ENCODE assay signal across 15 cellular contexts in the genomic region with DNA sequence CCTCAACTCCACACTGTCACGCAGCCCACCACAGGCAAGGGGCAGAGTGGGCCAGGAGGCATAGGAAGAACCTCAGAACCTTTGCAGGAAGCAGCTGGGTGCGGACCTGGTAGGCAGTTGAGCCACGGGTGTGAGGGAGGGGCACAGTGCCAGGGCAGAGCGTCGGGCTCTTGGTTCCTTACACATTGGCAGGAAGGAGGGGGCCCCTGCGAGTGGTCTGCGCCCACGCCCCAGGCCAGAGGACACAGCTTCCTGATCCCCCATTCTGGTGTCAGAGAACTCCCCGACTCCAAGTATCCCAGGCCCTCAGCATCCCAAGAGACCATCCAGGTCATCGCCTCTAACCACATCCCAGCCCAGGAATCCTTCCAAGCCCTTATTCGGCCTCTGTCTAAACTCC.
A peak's percentile ranks its signal among the peaks of the same experiment; 100 is the strongest.
DNase-seq lines count a peak whose midpoint lies in the region; ATAC-seq, FAIRE-seq and TF ChIP-seq lines count a peak whose summit lies in the region.
"Had no signal": no experiment of that assay in that cellular context is flagged by ENCODE, and none has a peak within 500 bp of the region (broad histone marks: within the 10 kb centered on the region; RNA-seq: fewer than 3 reads in every experiment).

No MANE protein-coding gene starts in this region.

- TF ChIP-seq POLR2A in A549 (IDR thresholded peaks at IDR 0.05; ENCODE audit: low read length) (no peak), body of pancreas (IDR thresholded peaks at IDR 0.05) (no peak), sigmoid colon (IDR thresholded peaks at IDR 0.05) (no peak)

- H3K36me3 ChIP-seq in body of pancreas (replicated peaks in 1 of 2; ENCODE audit: insufficient read depth in 1 of 2, low read depth in 2 of 2), result no peaks in the 10 kb centered on the region
- H3K36me3 ChIP-seq in hepatocyte (replicated peaks; ENCODE audit: insufficient read depth, low read depth), result no peaks in the 10 kb centered on the region
- H3K36me3 ChIP-seq in sigmoid colon, result peaks cover 0 to 8% (median 0%) of the 10 kb centered on the region in 4 donors

- H3K27ac Mint-ChIP-seq in nephron progenitor cell, result no peak overlapping the region

- H3K79me2 ChIP-seq in hepatocyte, result peaks cover 60% of the 10 kb centered on the region

- intact Hi-C loops in body of pancreas (cut with DNase I), result no loop called here
- intact Hi-C loops in sigmoid colon (cut with DNase I), result loop anchor here (2.0 kb wide), 1 partner anchor 39 kb away; no protein-coding TSS in a partner anchor

- H3K27me3 ChIP-seq in body of pancreas, result no peaks in the 10 kb centered on the region
- no peaks in the 10 kb centered on the region for H3K27me3 ChIP-seq in hepatocyte
- H3K27me3 ChIP-seq in sigmoid colon, result no peaks in the 10 kb centered on the region

- no peak for DNase-seq in A549 (ENCODE audit: low read depth in 1 of 2, low spot score in 1 of 2)
- no peak for DNase-seq in body of pancreas
- no peak for DNase-seq in hepatocyte (ENCODE audit: low spot score)
- DNase-seq in sigmoid colon, result no peak
- DNase-seq in GM10248 (ENCODE audit: extremely low spot score), result no peak
- DNase-seq in nephron progenitor cell, result no peak
- no peak for DNase-seq in putamen (ENCODE audit: low spot score)
- DNase-seq: AML-193; DND-41; stimulated activated CD4-positive, alpha-beta T cell treated with anti-CD3 and anti-CD28 coated beads, Interleukin-4, amount 100 ng/mL, for 24 hours; stimulated activated naive CD8-positive, alpha-beta T cell treated with anti-CD3 and anti-CD28 coated beads, Interleukin-15, amount 100 ng/mL, for 72 hours had no signal

- POLR2A ChIA-PET in A549 (lab: Yijun Ruan, JAX), result no interaction called here
- POLR2A ChIA-PET in GM10248 (lab: Yijun Ruan, JAX), result no interaction called here

- H3K4me2 ChIP-seq in A549 (0 out of 3 replicates have a peak overlapping the region, but pooled peaks have one; percentile 87), hepatocyte (peak overlapping the region; percentile 87)
- H3K4me2 ChIP-seq: KMS-11 had no signal

- H3K27ac ChIP-seq in A549, result peak overlapping the region in 1 of 2 experiments; percentile 43; a peak in 2 of 6 replicates
- peak overlapping the region; percentile 8 to 90 (median 68) for H3K27ac ChIP-seq in body of pancreas
- no peak overlapping the region for H3K27ac ChIP-seq in hepatocyte
- H3K27ac ChIP-seq in sigmoid colon, result peak overlapping the region; percentile 94 to 98 (median 98)
- H3K27ac ChIP-seq: KMS-11 had no signal

- H3K9me2 ChIP-seq in hepatocyte (replicated peaks; ENCODE audit: insufficient read depth), result no peaks in the 10 kb centered on the region

- H3K9me3 Mint-ChIP-seq in nephron progenitor cell, result no peaks in the 10 kb centered on the region
- H3K9me3 Mint-ChIP-seq: stimulated activated naive CD8-positive, alpha-beta T cell treated with anti-CD3 and anti-CD28 coated beads, Interleukin-15, amount 100 ng/mL, for 72 hours had no signal

- peaks cover 14% of the 10 kb centered on the region for H4K20me1 ChIP-seq in hepatocyte (ENCODE audit: insufficient read depth, poor library complexity, severe bottlenecking)

- TF ChIP-seq CTCF in A549 (IDR thresholded peaks at IDR 0.05) (no peak), body of pancreas (IDR thresholded peaks at IDR 0.05) (no peak), hepatocyte (IDR thresholded peaks at IDR 0.05; ENCODE audit: poor library complexity) (no peak), sigmoid colon (IDR thresholded peaks at IDR 0.05) (no peak), GM10248 (IDR thresholded peaks at IDR 0.05; ENCODE audit: control extremely low read depth, extremely low read depth, low read depth, missing control alignments) (no peak), nephron progenitor cell (IDR thresholded peaks at IDR 0.05) (no peak)

- FAIRE-seq in A549 (lab: Jason Lieb, UNC), result no peak
- FAIRE-seq: endothelial cell of umbilical vein, RCC 7860 had no signal

- no peak overlapping the region for H3K4me3 ChIP-seq in A549
- no peak overlapping the region for H3K4me3 ChIP-seq in body of pancreas
- no peak overlapping the region for H3K4me3 ChIP-seq in hepatocyte
- peak overlapping the region; percentile 56 to 85 (median 80) for H3K4me3 ChIP-seq in sigmoid colon

- no peaks in the 10 kb centered on the region for H3K9me3 ChIP-seq in A549
- no peaks in the 10 kb centered on the region for H3K9me3 ChIP-seq in body of pancreas
- no peaks in the 10 kb centered on the region for H3K9me3 ChIP-seq in hepatocyte (ENCODE audit: low read depth)
- no peaks in the 10 kb centered on the region for H3K9me3 ChIP-seq in sigmoid colon

- H3K4me1 ChIP-seq in A549 (peaks cover 46% of the 10 kb centered on the region), body of pancreas (peaks cover 92% of the 10 kb centered on the region), hepatocyte (ENCODE audit: insufficient read depth) (peaks cover 59% of the 10 kb centered on the region), sigmoid colon (peaks cover 0 to 90% (median 60%) of the 10 kb centered on the region in 4 donors)

- ATAC-seq in A549, result no peak
- ATAC-seq in body of pancreas, result no peak
- ATAC-seq in HG03095 (IDR thresholded peaks at IDR 0.05; ENCODE audit: unreplicated experiment), result no peak
- ATAC-seq: stimulated activated naive CD8-positive, alpha-beta T cell treated with anti-CD3 and anti-CD28 coated beads, Interleukin-15, amount 100 ng/mL, for 72 hours had no signal

- no peak for TF ChIP-seq RAD21 in A549 (conservative IDR thresholded peaks at IDR 0.05 in 1 of 2, IDR thresholded peaks at IDR 0.05 in 1 of 2)

- no peaks in the 10 kb centered on the region for H3K36me3 Mint-ChIP-seq in nephron progenitor cell (ENCODE audit: low read depth)

- TF ChIP-seq EP300 in A549 (IDR thresholded peaks at IDR 0.05) (no peak), sigmoid colon (IDR thresholded peaks at IDR 0.05) (no peak)

- CTCF ChIA-PET in A549 (lab: Yijun Ruan, JAX), result interaction anchor here (1.0 to 1.6 kb wide), 2 partner anchors 46 to 94 kb away, joined by 3 read pairs; no protein-coding TSS in a partner anchor
- CTCF ChIA-PET in GM10248 (lab: Yijun Ruan, JAX), result no interaction called here

- H3K4me3 Mint-ChIP-seq in nephron progenitor cell, result no peak overlapping the region
- H3K4me3 Mint-ChIP-seq: stimulated activated naive CD8-positive, alpha-beta T cell treated with anti-CD3 and anti-CD28 coated beads, Interleukin-15, amount 100 ng/mL, for 72 hours had no signal

- H2AFZ ChIP-seq in hepatocyte, result no peak overlapping the region

- H3K4me1 Mint-ChIP-seq in nephron progenitor cell, result peaks cover 69% of the 10 kb centered on the region
- H3K4me1 Mint-ChIP-seq: stimulated activated naive CD8-positive, alpha-beta T cell treated with anti-CD3 and anti-CD28 coated beads, Interleukin-15, amount 100 ng/mL, for 72 hours had no signal

- H3K27me3 Mint-ChIP-seq in nephron progenitor cell (ENCODE audit: low read depth, poor library complexity), result peaks cover 9% of the 10 kb centered on the region

- WGBS in A549 (ENCODE audit: missing lambda C conversion rate), result 84% methylated on average over 9 of the region's 11 CpGs
- 34 to 71% methylated on average over 3 to 11 of the region's 11 CpGs for WGBS in body of pancreas, 2 donors
- 94% methylated on average over 11 of the region's 11 CpGs for whole genome bisulfite sequencing in hepatocyte (ENCODE audit: low lambda C conversion rate, missing lambda C conversion rate)
- 53 to 77% methylated on average over 11 of the region's 11 CpGs for whole genome bisulfite sequencing in sigmoid colon, 2 donors

TF ChIP-seq in A549, 52 proteins besides CTCF, POLR2A, EP300 and RAD21 (continues in another document):
- TF ChIP-seq EHF (CRISPR knock-in tag; IDR thresholded peaks at IDR 0.05) (no peak), HEYL (CRISPR knock-in tag; IDR thresholded peaks at IDR 0.05) (no peak), ZNF302 (CRISPR knock-in tag; IDR thresholded peaks at IDR 0.05) (no peak), NFE2L2 (conservative IDR thresholded peaks at IDR 0.05; ENCODE audit: low read length) (no peak), ELK1 (IDR thresholded peaks at IDR 0.05; ENCODE audit: low read depth, low read length) (no peak), CHD4 (IDR thresholded peaks at IDR 0.05; ENCODE audit: borderline replicate concordance) (no peak), ZSCAN20 (CRISPR knock-in tag; IDR thresholded peaks at IDR 0.05) (no peak), HOXB5 (CRISPR knock-in tag; IDR thresholded peaks at IDR 0.05) (no peak), POLR2AphosphoS2 (conservative IDR thresholded peaks at IDR 0.05; ENCODE audit: low read length) (no peak), PHF8 (IDR thresholded peaks at IDR 0.05; ENCODE audit: borderline replicate concordance, low read depth) (no peak), ZC3H11A (IDR thresholded peaks at IDR 0.05) (no peak), MAFK (IDR thresholded peaks at IDR 0.05; ENCODE audit: partially characterized antibody) (no peak), RARB (CRISPR knock-in tag; IDR thresholded peaks at IDR 0.05) (no peak), SMC3 (IDR thresholded peaks at IDR 0.05) (no peak), MYC (IDR thresholded peaks at IDR 0.05; ENCODE audit: borderline replicate concordance, low read length) (no peak), E2F6 (IDR thresholded peaks at IDR 0.05; ENCODE audit: borderline replicate concordance, low read depth) (no peak), CBX2 (IDR thresholded peaks at IDR 0.05; ENCODE audit: borderline replicate concordance, low read depth) (no peak)
- TF ChIP-seq, protein P1, sequence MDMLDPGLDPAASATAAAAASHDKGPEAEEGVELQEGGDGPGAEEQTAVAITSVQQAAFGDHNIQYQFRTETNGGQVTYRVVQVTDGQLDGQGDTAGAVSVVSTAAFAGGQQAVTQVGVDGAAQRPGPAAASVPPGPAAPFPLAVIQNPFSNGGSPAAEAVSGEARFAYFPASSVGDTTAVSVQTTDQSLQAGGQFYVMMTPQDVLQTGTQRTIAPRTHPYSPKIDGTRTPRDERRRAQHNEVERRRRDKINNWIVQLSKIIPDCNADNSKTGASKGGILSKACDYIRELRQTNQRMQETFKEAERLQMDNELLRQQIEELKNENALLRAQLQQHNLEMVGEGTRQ (IDR thresholded peaks at IDR 0.05), result no peak

Comparison
In these comparisons a context has a peak if more than half of its experiments do, and no peak if none do; other contexts are left out.
1. H3K4me3 ChIP-seq: peak in sigmoid colon (4 of 4); none in A549 (single experiment), body of pancreas (0 of 2) and hepatocyte (single experiment).